In genomic region chr3:43290961-43291360, GRCh38 we compare ENCODE assay signal across 1 cellular context.
TF ChIP-seq lines count a peak whose summit lies in the region.

No MANE protein-coding gene starts in this region.

TF ChIP-seq in GM23338, 12 proteins besides CTCF, POLR2A, EP300 and RAD21 (continued from another document):
- TF ChIP-seq, protein P1, sequence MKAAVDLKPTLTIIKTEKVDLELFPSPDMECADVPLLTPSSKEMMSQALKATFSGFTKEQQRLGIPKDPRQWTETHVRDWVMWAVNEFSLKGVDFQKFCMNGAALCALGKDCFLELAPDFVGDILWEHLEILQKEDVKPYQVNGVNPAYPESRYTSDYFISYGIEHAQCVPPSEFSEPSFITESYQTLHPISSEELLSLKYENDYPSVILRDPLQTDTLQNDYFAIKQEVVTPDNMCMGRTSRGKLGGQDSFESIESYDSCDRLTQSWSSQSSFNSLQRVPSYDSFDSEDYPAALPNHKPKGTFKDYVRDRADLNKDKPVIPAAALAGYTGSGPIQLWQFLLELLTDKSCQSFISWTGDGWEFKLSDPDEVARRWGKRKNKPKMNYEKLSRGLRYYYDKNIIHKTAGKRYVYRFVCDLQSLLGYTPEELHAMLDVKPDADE (IDR thresholded peaks at IDR 0.05): no peak
- TF ChIP-seq POLR2AphosphoS5 (IDR thresholded peaks at IDR 0.05; ENCODE audit: low read depth) (no peak), JUNB (IDR thresholded peaks at IDR 0.05; ENCODE audit: unreplicated experiment) (no peak)
- TF ChIP-seq, protein P2, sequence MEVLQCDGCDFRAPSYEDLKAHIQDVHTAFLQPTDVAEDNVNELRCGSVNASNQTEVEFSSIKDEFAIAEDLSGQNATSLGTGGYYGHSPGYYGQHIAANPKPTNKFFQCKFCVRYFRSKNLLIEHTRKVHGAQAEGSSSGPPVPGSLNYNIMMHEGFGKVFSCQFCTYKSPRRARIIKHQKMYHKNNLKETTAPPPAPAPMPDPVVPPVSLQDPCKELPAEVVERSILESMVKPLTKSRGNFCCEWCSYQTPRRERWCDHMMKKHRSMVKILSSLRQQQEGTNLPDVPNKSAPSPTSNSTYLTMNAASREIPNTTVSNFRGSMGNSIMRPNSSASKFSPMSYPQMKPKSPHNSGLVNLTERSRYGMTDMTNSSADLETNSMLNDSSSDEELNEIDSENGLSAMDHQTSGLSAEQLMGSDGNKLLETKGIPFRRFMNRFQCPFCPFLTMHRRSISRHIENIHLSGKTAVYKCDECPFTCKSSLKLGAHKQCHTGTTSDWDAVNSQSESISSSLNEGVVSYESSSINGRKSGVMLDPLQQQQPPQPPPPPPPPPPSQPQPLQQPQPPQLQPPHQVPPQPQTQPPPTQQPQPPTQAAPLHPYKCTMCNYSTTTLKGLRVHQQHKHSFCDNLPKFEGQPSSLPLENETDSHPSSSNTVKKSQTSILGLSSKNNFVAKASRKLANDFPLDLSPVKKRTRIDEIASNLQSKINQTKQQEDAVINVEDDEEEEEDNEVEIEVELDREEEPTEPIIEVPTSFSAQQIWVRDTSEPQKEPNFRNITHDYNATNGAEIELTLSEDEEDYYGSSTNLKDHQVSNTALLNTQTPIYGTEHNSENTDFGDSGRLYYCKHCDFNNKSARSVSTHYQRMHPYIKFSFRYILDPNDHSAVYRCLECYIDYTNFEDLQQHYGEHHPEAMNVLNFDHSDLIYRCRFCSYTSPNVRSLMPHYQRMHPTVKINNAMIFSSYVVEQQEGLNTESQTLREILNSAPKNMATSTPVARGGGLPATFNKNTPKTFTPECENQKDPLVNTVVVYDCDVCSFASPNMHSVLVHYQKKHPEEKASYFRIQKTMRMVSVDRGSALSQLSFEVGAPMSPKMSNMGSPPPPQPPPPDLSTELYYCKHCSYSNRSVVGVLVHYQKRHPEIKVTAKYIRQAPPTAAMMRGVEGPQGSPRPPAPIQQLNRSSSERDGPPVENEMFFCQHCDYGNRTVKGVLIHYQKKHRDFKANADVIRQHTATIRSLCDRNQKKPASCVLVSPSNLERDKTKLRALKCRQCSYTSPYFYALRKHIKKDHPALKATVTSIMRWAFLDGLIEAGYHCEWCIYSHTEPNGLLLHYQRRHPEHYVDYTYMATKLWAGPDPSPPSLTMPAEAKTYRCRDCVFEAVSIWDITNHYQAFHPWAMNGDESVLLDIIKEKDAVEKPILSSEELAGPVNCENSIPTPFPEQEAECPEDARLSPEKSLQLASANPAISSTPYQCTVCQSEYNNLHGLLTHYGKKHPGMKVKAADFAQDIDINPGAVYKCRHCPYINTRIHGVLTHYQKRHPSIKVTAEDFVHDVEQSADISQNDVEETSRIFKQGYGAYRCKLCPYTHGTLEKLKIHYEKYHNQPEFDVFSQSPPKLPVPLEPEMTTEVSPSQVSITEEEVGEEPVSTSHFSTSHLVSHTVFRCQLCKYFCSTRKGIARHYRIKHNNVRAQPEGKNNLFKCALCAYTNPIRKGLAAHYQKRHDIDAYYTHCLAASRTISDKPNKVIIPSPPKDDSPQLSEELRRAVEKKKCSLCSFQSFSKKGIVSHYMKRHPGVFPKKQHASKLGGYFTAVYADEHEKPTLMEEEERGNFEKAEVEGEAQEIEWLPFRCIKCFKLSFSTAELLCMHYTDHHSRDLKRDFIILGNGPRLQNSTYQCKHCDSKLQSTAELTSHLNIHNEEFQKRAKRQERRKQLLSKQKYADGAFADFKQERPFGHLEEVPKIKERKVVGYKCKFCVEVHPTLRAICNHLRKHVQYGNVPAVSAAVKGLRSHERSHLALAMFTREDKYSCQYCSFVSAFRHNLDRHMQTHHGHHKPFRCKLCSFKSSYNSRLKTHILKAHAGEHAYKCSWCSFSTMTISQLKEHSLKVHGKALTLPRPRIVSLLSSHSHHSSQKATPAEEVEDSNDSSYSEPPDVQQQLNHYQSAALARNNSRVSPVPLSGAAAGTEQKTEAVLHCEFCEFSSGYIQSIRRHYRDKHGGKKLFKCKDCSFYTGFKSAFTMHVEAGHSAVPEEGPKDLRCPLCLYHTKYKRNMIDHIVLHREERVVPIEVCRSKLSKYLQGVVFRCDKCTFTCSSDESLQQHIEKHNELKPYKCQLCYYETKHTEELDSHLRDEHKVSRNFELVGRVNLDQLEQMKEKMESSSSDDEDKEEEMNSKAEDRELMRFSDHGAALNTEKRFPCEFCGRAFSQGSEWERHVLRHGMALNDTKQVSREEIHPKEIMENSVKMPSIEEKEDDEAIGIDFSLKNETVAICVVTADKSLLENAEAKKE (CRISPR knock-in tag; IDR thresholded peaks at IDR 0.05): no peak
